Comparison of ENCODE assay signal across 8 cellular contexts in genomic region chr5:12357596-12357995, GRCh38.
"Had no signal": no experiment of that assay in that cellular context is flagged by ENCODE, and none has a peak within 500 bp of the region (broad histone marks: within the 10 kb centered on the region; RNA-seq: fewer than 3 reads in every experiment).

No MANE protein-coding gene starts in this region.

- DNase-seq: GDM1, GF-D8 had no signal

- ATAC-seq: GM12878 had no signal

- FAIRE-seq: G401.6, GM12878, GM12891, GM12892, GM18507, GM19239 had no signal

- H3K4me3 ChIP-seq: GM12878 had no signal
